Comparison of ENCODE assay signal across 8 cellular contexts in genomic region chr12:112900298-112901145, GRCh38. TPM values are rescaled to one million over a fixed set of nuclear protein-coding genes. Genes with fewer than 3 reads are reported as not detected.
DNase-seq lines count a peak whose midpoint lies in the region; ATAC-seq and TF ChIP-seq lines count a peak whose summit lies in the region.

No MANE protein-coding gene starts in this region.

- no peak overlapping the region for H3K4me3 ChIP-seq in HEK293 (ENCODE audit: low read depth, low read length)

- POLR2A ChIA-PET in HEK293 (lab: Yijun Ruan, JAX): no interaction called here

- no peaks in the 10 kb centered on the region for H3K4me1 ChIP-seq in HEK293 (ENCODE audit: control insufficient read depth, insufficient read depth, low read length)

- ATAC-seq in activated T-cell treated with anti-CD3 and anti-CD28 coated beads, Interleukin-2, amount 50 U/mL, for 72 hours (replicated peaks in 1 of 2): peak in 1 of 2 donors; percentile 57
- ATAC-seq in HG02885 (IDR thresholded peaks at IDR 0.05; ENCODE audit: poor library complexity, unreplicated experiment) (no peak), GM19452 (IDR thresholded peaks at IDR 0.05; ENCODE audit: unreplicated experiment) (no peak)

- DNase-seq in Caki2 (ENCODE audit: low read depth): peak; percentile 59
- peak; percentile 73 for DNase-seq in NCI-H774 (lab: John Stamatoyannopoulos, UW)
- peak; percentile 19 to 42 for DNase-seq in activated T-cell treated with anti-CD3 and anti-CD28 coated beads, Interleukin-2, amount 50 U/mL, for 72 hours
- peak; percentile 29 for DNase-seq in glomerular endothelial cell (ENCODE audit: extremely low read depth, low read depth, low spot score)
- peak; percentile 15 for DNase-seq in stimulated activated CD4-positive, alpha-beta T cell treated with anti-CD3 and anti-CD28 coated beads, Interleukin-12 subunit alpha, Interleukin-12 subunit beta, amount 100 ng/mL, for 4 hours

- H3K27ac ChIP-seq in HEK293 (ENCODE audit: extremely low read depth, low read depth, low read length): no peak overlapping the region

- H3K36me3 Mint-ChIP-seq in activated T-cell treated with anti-CD3 and anti-CD28 coated beads, Interleukin-2, amount 50 U/mL, for 72 hours (ENCODE audit: insufficient read depth in 2 of 2): no peaks in the 10 kb centered on the region

- H3K9me3 ChIP-seq in HEK293 (ENCODE audit: control insufficient read depth, insufficient read depth, low read depth, low read length): no peaks in the 10 kb centered on the region

- H3K27ac Mint-ChIP-seq in activated T-cell treated with anti-CD3 and anti-CD28 coated beads, Interleukin-2, amount 50 U/mL, for 72 hours: no peak overlapping the region

- in situ Hi-C loops in Caki2 (cut with HindIII; ENCODE audit: low pct_unique_long_range_greater_than_20kb, low sequenced_read_pairs): no loop called here

- no peak overlapping the region for H3K4me3 Mint-ChIP-seq in activated T-cell treated with anti-CD3 and anti-CD28 coated beads, Interleukin-2, amount 50 U/mL, for 72 hours

- CTCF ChIA-PET in HEK293 (lab: Yijun Ruan, JAX): interaction anchor here (0.6 to 1.5 kb wide), 11 partner anchors 11 to 252 kb away, joined by 3 to 5 read pairs (median 3); no protein-coding TSS in a partner anchor

- H3K36me3 ChIP-seq in HEK293 (ENCODE audit: control insufficient read depth in 2 of 2, insufficient read depth in 1 of 2, low read length in 2 of 2): no peaks in the 10 kb centered on the region

- H3K9me3 Mint-ChIP-seq in activated T-cell treated with anti-CD3 and anti-CD28 coated beads, Interleukin-2, amount 50 U/mL, for 72 hours: no peaks in the 10 kb centered on the region

- peaks cover 12% of the 10 kb centered on the region for H3K27me3 Mint-ChIP-seq in activated T-cell treated with anti-CD3 and anti-CD28 coated beads, Interleukin-2, amount 50 U/mL, for 72 hours (ENCODE audit: low read depth)

- H3K4me1 Mint-ChIP-seq in activated T-cell treated with anti-CD3 and anti-CD28 coated beads, Interleukin-2, amount 50 U/mL, for 72 hours (ENCODE audit: low read depth): peaks cover 15% of the 10 kb centered on the region

- peak; percentile 32; the same call in 1 of the 2 replicates for TF ChIP-seq CTCF in HEK293 (tag by site-specific recombination; IDR thresholded peaks at IDR 0.05)

TF ChIP-seq in HEK293, 187 proteins besides CTCF, POLR2A, EP300 and RAD21 (continues in another document):
- TF ChIP-seq ZNF280C (tag by site-specific recombination; IDR thresholded peaks at IDR 0.05): no peak
- TF ChIP-seq SETDB1 (IDR thresholded peaks at IDR 0.05; ENCODE audit: insufficient read length, low read length): peak; percentile 26
- TF ChIP-seq GLI2 (tag by site-specific recombination; IDR thresholded peaks at IDR 0.05; ENCODE audit: borderline replicate concordance, low read depth): no peak
- no peak for TF ChIP-seq ZNF280D (tag by site-specific recombination; IDR thresholded peaks at IDR 0.05)
- peak; percentile 49 for TF ChIP-seq ZNF654 (tag by site-specific recombination; IDR thresholded peaks at IDR 0.05; ENCODE audit: low read depth)
- TF ChIP-seq GFI1B (tag by site-specific recombination; IDR thresholded peaks at IDR 0.05): no peak
- no peak for TF ChIP-seq ZSCAN5A (tag by site-specific recombination; IDR thresholded peaks at IDR 0.05)
- no peak for TF ChIP-seq ZBTB48 (tag by site-specific recombination; IDR thresholded peaks at IDR 0.05)
- TF ChIP-seq PBX3 (CRISPR knock-in tag; IDR thresholded peaks at IDR 0.05): no peak
- no peak for TF ChIP-seq ZNF558 (tag by site-specific recombination; IDR thresholded peaks at IDR 0.05)
- no peak for TF ChIP-seq ZBTB26 (tag by site-specific recombination; optimal IDR thresholded peaks at IDR 0.05)
- TF ChIP-seq ZNF530 (tag by site-specific recombination; IDR thresholded peaks at IDR 0.05; ENCODE audit: low read depth): no peak

RNA-seq across cellular contexts. Expression of gene OAS1, which starts 6.2 kb away (rescaled TPM):
- total RNA-seq in Caki2 (2014; rRNA removed; shearing (Covaris generic); ENCODE audit: low replicate concordance): 18.1 and 27.5 TPM in 2 replicates
- total RNA-seq in activated T-cell treated with anti-CD3 and anti-CD28 coated beads, Interleukin-2, amount 50 U/mL, for 72 hours: 10 to 100 TPM; 17.3 to 41.9 TPM
- total RNA-seq in glomerular endothelial cell: 10.9 and 43.6 TPM in 2 replicates

RNA-seq across cellular contexts. Expression of gene OAS3, which starts 37.8 kb away (rescaled TPM):
- total RNA-seq in Caki2 (2014; rRNA removed; shearing (Covaris generic); ENCODE audit: low replicate concordance): 11.4 and 19.1 TPM in 2 replicates
- 10 to 100 TPM; 14.7 to 39.3 TPM for total RNA-seq in activated T-cell treated with anti-CD3 and anti-CD28 coated beads, Interleukin-2, amount 50 U/mL, for 72 hours
- 13.6 and 62.9 TPM in 2 replicates for total RNA-seq in glomerular endothelial cell

Comparison
In these comparisons a context has a peak if more than half of its experiments do, and no peak if none do; other contexts are left out.
1. DNase-seq: peak in every context shown above with its lines; median percentile 73 in NCI-H774; 59 in Caki2; 30 in activated T-cell treated with anti-CD3 and anti-CD28 coated beads, Interleukin-2, amount 50 U/mL, for 72 hours; 29 in glomerular endothelial cell; 15 in stimulated activated CD4-positive, alpha-beta T cell treated with anti-CD3 and anti-CD28 coated beads, Interleukin-12 subunit alpha, Interleukin-12 subunit beta, amount 100 ng/mL, for 4 hours.